Comparison of ENCODE assay signal across 9 cellular contexts in the genomic region with DNA sequence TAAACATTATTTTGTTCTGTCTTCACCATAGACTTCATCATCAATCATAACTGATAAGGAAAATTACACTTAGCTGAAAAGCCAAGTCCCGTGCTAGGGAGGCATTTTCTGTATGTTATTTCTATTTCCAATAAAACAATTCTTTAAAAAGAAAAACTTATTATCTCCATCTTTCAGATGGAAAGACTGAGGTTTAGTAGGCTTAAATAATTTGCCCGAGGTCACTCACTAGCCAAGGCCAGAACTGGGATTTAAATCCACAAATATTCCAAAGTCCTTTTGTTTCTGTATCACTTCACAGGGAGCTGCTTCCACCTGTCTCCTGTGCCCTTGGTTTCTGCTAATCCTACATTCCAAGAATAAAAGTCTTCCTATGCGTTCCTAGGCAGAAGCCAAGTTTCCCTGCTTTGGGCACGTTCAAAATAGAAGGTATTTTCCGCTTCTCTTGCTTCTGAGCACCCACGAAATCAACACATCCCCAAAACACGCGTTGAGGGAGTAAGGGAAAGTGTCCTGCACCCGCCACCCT. TPM values are rescaled to one million over a fixed set of nuclear protein-coding genes. Genes with fewer than 3 reads are reported as not detected.
DNase-seq lines count a peak whose midpoint lies in the region; ATAC-seq and TF ChIP-seq lines count a peak whose summit lies in the region.
"Had no signal": no experiment of that assay in that cellular context is flagged by ENCODE, and none has a peak within 500 bp of the region (broad histone marks: within the 10 kb centered on the region; RNA-seq: fewer than 3 reads in every experiment).

No MANE protein-coding gene starts in this region.

- no peaks in the 10 kb centered on the region for H3K9me3 ChIP-seq in DND-41 (ENCODE audit: insufficient read depth, low read length, severe bottlenecking)
- no peaks in the 10 kb centered on the region for H3K9me3 ChIP-seq in SJCRH30 (replicated peaks)
- H3K9me3 ChIP-seq in prostate gland: no peaks in the 10 kb centered on the region

- H3K36me3 ChIP-seq in DND-41 (ENCODE audit: insufficient read depth, low read length) (no peaks in the 10 kb centered on the region; the same call in 1 of the 2 replicates), SJCRH30 (no peaks in the 10 kb centered on the region), prostate gland (no peaks in the 10 kb centered on the region)

- H3K4me2 ChIP-seq in DND-41 (ENCODE audit: insufficient read depth, low read length): peak overlapping the region; percentile 96

- no peak overlapping the region for H3K27ac Mint-ChIP-seq in activated CD8-positive, alpha-beta T cell treated with anti-CD3 and anti-CD28 coated beads for 36 hours
- H3K27ac Mint-ChIP-seq: activated T-helper 17 cell treated with anti-CD3 and anti-CD28 coated beads, Interleukin-2, amount 50 U/mL, for 72 hours had no signal

- no peaks in the 10 kb centered on the region for H3K27me3 ChIP-seq in DND-41 (ENCODE audit: insufficient read depth, low read length, poor library complexity)
- no peaks in the 10 kb centered on the region for H3K27me3 ChIP-seq in SJCRH30
- no peaks in the 10 kb centered on the region for H3K27me3 ChIP-seq in prostate gland (replicated peaks; ENCODE audit: insufficient read depth)

- H3K79me2 ChIP-seq in DND-41 (ENCODE audit: insufficient read depth, low read length): peaks cover 16% of the 10 kb centered on the region

- POLR2A ChIA-PET in activated CD8-positive, alpha-beta T cell treated with anti-CD3 and anti-CD28 coated beads for 36 hours (lab: Charles Lee): no interaction called here

- H3K9me3 Mint-ChIP-seq in activated CD8-positive, alpha-beta T cell treated with anti-CD3 and anti-CD28 coated beads for 36 hours: no peaks in the 10 kb centered on the region
- H3K9me3 Mint-ChIP-seq: activated T-helper 17 cell treated with anti-CD3 and anti-CD28 coated beads, Interleukin-2, amount 50 U/mL, for 72 hours had no signal

- H3K36me3 Mint-ChIP-seq in activated CD8-positive, alpha-beta T cell treated with anti-CD3 and anti-CD28 coated beads for 36 hours (ENCODE audit: low read depth): no peaks in the 10 kb centered on the region

- no peak for ATAC-seq in DND-41 (ENCODE audit: insufficient read depth, low read depth)
- no peak for ATAC-seq in HG02610 (IDR thresholded peaks at IDR 0.05; ENCODE audit: unreplicated experiment)
- ATAC-seq in activated CD8-positive, alpha-beta T cell treated with anti-CD3 and anti-CD28 coated beads for 36 hours: no peak
- ATAC-seq: activated T-helper 17 cell treated with anti-CD3 and anti-CD28 coated beads, Interleukin-2, amount 50 U/mL, for 72 hours had no signal

- 19% methylated on average over 9 of the region's 9 CpGs for WGBS in prostate gland

- intact Hi-C loops in prostate gland (cut with DNase I): no loop called here
- intact Hi-C loops in activated CD8-positive, alpha-beta T cell treated with anti-CD3 and anti-CD28 coated beads for 36 hours (cut with micrococcal nuclease): no loop called here

- TF ChIP-seq CTCF in DND-41 (IDR thresholded peaks at IDR 0.05; ENCODE audit: borderline replicate concordance, extremely low read depth, low read length, poor library complexity, severe bottlenecking) (no peak), prostate gland (IDR thresholded peaks at IDR 0.05) (no peak)
- TF ChIP-seq CTCF in activated CD8-positive, alpha-beta T cell treated with anti-CD3 and anti-CD28 coated beads for 36 hours (IDR thresholded peaks at IDR 0.05): no peak

- H3K27me3 Mint-ChIP-seq in activated CD8-positive, alpha-beta T cell treated with anti-CD3 and anti-CD28 coated beads for 36 hours: peaks cover 33% of the 10 kb centered on the region

- DNase-seq in DND-41 (no peak), SJCRH30 (peak in 1 of 2 experiments; percentile 37), prostate gland (ENCODE audit: low spot score) (no peak), C1 segment of cervical spinal cord (lab: John Stamatoyannopoulos, UW) (no peak), NCI-H2227 treated with DMSO at 0.1 percent for 48 hours (lab: John Stamatoyannopoulos, UW) (no peak)
- DNase-seq in activated CD8-positive, alpha-beta T cell treated with anti-CD3 and anti-CD28 coated beads for 36 hours: no peak

- no peak for TF ChIP-seq POLR2A in prostate gland (IDR thresholded peaks at IDR 0.05)

- CTCF ChIA-PET in activated CD8-positive, alpha-beta T cell treated with anti-CD3 and anti-CD28 coated beads for 36 hours (lab: Charles Lee): interaction anchor here (1.3 kb wide), 1 partner anchor 218 kb away, joined by 4 read pairs; no protein-coding TSS in a partner anchor

- H3K4me1 ChIP-seq in DND-41 (ENCODE audit: insufficient read depth, low read length) (peaks cover 33% of the 10 kb centered on the region), SJCRH30 (no peaks in the 10 kb centered on the region), prostate gland (replicated peaks) (no peaks in the 10 kb centered on the region)

- peak overlapping the region; percentile 99 for H2AFZ ChIP-seq in DND-41 (ENCODE audit: low read depth, low read length)

- H3K4me3 ChIP-seq in DND-41 (ENCODE audit: low read depth in 1 of 2, low read length in 2 of 2) (peak overlapping the region; percentile 60 to 96), SJCRH30 (peak overlapping the region; percentile 57), iPS-11a (ENCODE audit: low read depth, low read length) (peak overlapping the region; percentile 79), prostate gland (peak overlapping the region; percentile 26 to 28)

- H3K9ac ChIP-seq in DND-41 (ENCODE audit: low read depth, low read length): peak overlapping the region; percentile 87

- H3K4me1 Mint-ChIP-seq in activated CD8-positive, alpha-beta T cell treated with anti-CD3 and anti-CD28 coated beads for 36 hours (ENCODE audit: low read depth): peaks cover 6% of the 10 kb centered on the region
- H3K4me1 Mint-ChIP-seq: activated T-helper 17 cell treated with anti-CD3 and anti-CD28 coated beads, Interleukin-2, amount 50 U/mL, for 72 hours had no signal

- no peak overlapping the region for H3K4me3 Mint-ChIP-seq in activated CD8-positive, alpha-beta T cell treated with anti-CD3 and anti-CD28 coated beads for 36 hours
- H3K4me3 Mint-ChIP-seq: activated T-helper 17 cell treated with anti-CD3 and anti-CD28 coated beads, Interleukin-2, amount 50 U/mL, for 72 hours had no signal

- H3K27ac ChIP-seq in DND-41 (ENCODE audit: low read length): peak overlapping the region; percentile 86
- H3K27ac ChIP-seq in SJCRH30: no peak overlapping the region
- peak overlapping the region in 1 of 2 donors; percentile 11 for H3K27ac ChIP-seq in prostate gland

- H4K20me1 ChIP-seq in DND-41 (ENCODE audit: insufficient read depth, low read length): no peaks in the 10 kb centered on the region

RNA-seq across cellular contexts. Expression of gene CPVL, which starts 0.7 kb away (rescaled TPM):
- total RNA-seq in SJCRH30 (2014; rRNA removed; shearing (Covaris generic)): 7.1 and 8.3 TPM in 2 replicates
- 10 to 100 TPM in 1 of 2 donors, 1 to 10 TPM in 1; 4.7 to 48.3 TPM for total RNA-seq in prostate gland
- total RNA-seq in activated CD8-positive, alpha-beta T cell treated with anti-CD3 and anti-CD28 coated beads for 36 hours: not detected

RNA-seq across cellular contexts. Expression of gene CHN2, which starts 49.0 kb away (rescaled TPM):
- 3.5 and 4.7 TPM in 2 replicates for total RNA-seq in SJCRH30 (2014; rRNA removed; shearing (Covaris generic))
- 10 to 100 TPM in 1 of 2 donors, 1 to 10 TPM in 1; 7.0 to 29.1 TPM for total RNA-seq in prostate gland
- total RNA-seq in activated CD8-positive, alpha-beta T cell treated with anti-CD3 and anti-CD28 coated beads for 36 hours: 1 to 10 TPM; 1.7 to 1.8 TPM

Comparison
In these comparisons a context has a peak if more than half of its experiments do, and no peak if none do; other contexts are left out.
1. H3K4me3 ChIP-seq: peak in every context shown above with its lines; median percentile 79 in iPS-11a; 78 in DND-41; 57 in SJCRH30; 27 in prostate gland.